In genomic region chr4:149715822-149716585, GRCh38 we compare ENCODE assay signal across 25 cellular contexts.
A peak's percentile ranks its signal among the peaks of the same experiment; 100 is the strongest.
DNase-seq lines count a peak whose midpoint lies in the region; ATAC-seq, FAIRE-seq and TF ChIP-seq lines count a peak whose summit lies in the region.
"Had no signal": no experiment of that assay in that cellular context is flagged by ENCODE, and none has a peak within 500 bp of the region (broad histone marks: within the 10 kb centered on the region; RNA-seq: fewer than 3 reads in every experiment).

No MANE protein-coding gene starts in this region.

- CTCF ChIA-PET in H1 (lab: Charles Lee; ENCODE audit: partially characterized antibody), result no interaction called here

- no peak overlapping the region for H3K14ac ChIP-seq in H1 (ENCODE audit: insufficient read length)

- no peaks in the 10 kb centered on the region for H3K27me3 ChIP-seq in right atrium auricular region
- no peaks in the 10 kb centered on the region for H3K27me3 ChIP-seq in H1 (replicated peaks in 1 of 4; ENCODE audit: control insufficient read depth in 3 of 4, extremely low read depth in 1 of 4, insufficient read depth in 3 of 4, low read length in 3 of 4)
- no peaks in the 10 kb centered on the region for H3K27me3 ChIP-seq in spleen (replicated peaks in 1 of 7)
- H3K27me3 ChIP-seq: BLaER1 treated with 17β-estradiol and CSF1 and Interleukin-3, amounts not matched to agents 10 nM and 100 nM; SJSA1 had no signal

- no peak for FAIRE-seq in H1 (lab: Jason Lieb, UNC)
- FAIRE-seq: D721Med, GM19239, HTR-8/SVneo, K562 had no signal

- H3K23me2 ChIP-seq in H1 (ENCODE audit: low read depth, low read length), result no peaks in the 10 kb centered on the region

- TF ChIP-seq POLR2A in H1 (IDR thresholded peaks at IDR 0.05; ENCODE audit: control extremely low read depth in 1 of 2, low read depth in 2 of 2, low read length in 2 of 2), result no peak
- no peak for TF ChIP-seq POLR2A in spleen (IDR thresholded peaks at IDR 0.05)

- TF ChIP-seq CTCF in right atrium auricular region (IDR thresholded peaks at IDR 0.05) (no peak), H1 (IDR thresholded peaks at IDR 0.05; ENCODE audit: control extremely low read depth in 1 of 3, insufficient read depth in 1 of 3, low read depth in 1 of 3, low read length in 3 of 3) (no peak), spleen (IDR thresholded peaks at IDR 0.05 in 8 of 11, conservative IDR thresholded peaks at IDR 0.05 in 3 of 11) (no peak)

- H3K18ac ChIP-seq in H1 (ENCODE audit: extremely low read depth, low read length), result no peak overlapping the region

- no peak overlapping the region for H2BK12ac ChIP-seq in H1 (ENCODE audit: low read depth, low read length)

- ATAC-seq in Right ventricle myocardium inferior (no peak), GM21360 (IDR thresholded peaks at IDR 0.05; ENCODE audit: unreplicated experiment) (no peak)
- ATAC-seq: K562, PC-3 had no signal

- H3K56ac ChIP-seq in H1 (replicated peaks; ENCODE audit: insufficient read length, low read depth, low read length), result no peak overlapping the region

- H4K8ac ChIP-seq in H1 (ENCODE audit: extremely low read depth, insufficient read depth, low read length), result peak overlapping the region; percentile 11; the same call in 1 of the 2 replicates

- H3K4ac ChIP-seq in H1 (replicated peaks; ENCODE audit: insufficient read length, low read depth, low read length), result no peak overlapping the region

- H3K36me3 ChIP-seq in right atrium auricular region (no peaks in the 10 kb centered on the region), H1 (ENCODE audit: control insufficient read depth in 2 of 4, insufficient read depth in 4 of 4, low read length in 3 of 4) (no peaks in the 10 kb centered on the region), spleen (no peaks in the 10 kb centered on the region)
- H3K36me3 ChIP-seq: BLaER1 treated with 17β-estradiol and CSF1 and Interleukin-3, amounts not matched to agents 10 nM and 100 nM; SJSA1 had no signal

- H3K9me3 ChIP-seq in right atrium auricular region, result peaks cover 0 to 11% of the 10 kb centered on the region in 2 donors
- H3K9me3 ChIP-seq in H1 (ENCODE audit: insufficient read depth in 2 of 2, low read depth in 1 of 2, low read length in 1 of 2), result no peaks in the 10 kb centered on the region
- H3K9me3 ChIP-seq in spleen, result peaks cover 0 to 17% (median 8%) of the 10 kb centered on the region in 8 donors
- H3K9me3 ChIP-seq: SJSA1 had no signal

- no peaks in the 10 kb centered on the region for H4K20me1 ChIP-seq in H1 (replicated peaks in 1 of 2; ENCODE audit: control insufficient read depth in 1 of 2, insufficient read depth in 2 of 2, low read length in 2 of 2)
- H4K20me1 ChIP-seq: BLaER1 treated with 17β-estradiol and CSF1 and Interleukin-3, amounts not matched to agents 10 nM and 100 nM had no signal

- no peak overlapping the region; the same call in 1 of the 2 replicates for H2AFZ ChIP-seq in H1 (ENCODE audit: low read length)

- H3K4me1 ChIP-seq in right atrium auricular region, result no peaks in the 10 kb centered on the region
- peaks cover 0 to 2% (median 0%) of the 10 kb centered on the region in 4 experiments; a peak in 1 of 7 replicates for H3K4me1 ChIP-seq in H1 (replicated peaks in 1 of 4; ENCODE audit: control insufficient read depth in 3 of 4, insufficient read depth in 4 of 4, low read length in 3 of 4)
- no peaks in the 10 kb centered on the region for H3K4me1 ChIP-seq in spleen
- H3K4me1 ChIP-seq: BLaER1 treated with 17β-estradiol and CSF1 and Interleukin-3, amounts not matched to agents 10 nM and 100 nM; SJSA1 had no signal

- TF ChIP-seq EP300 in H1 (IDR thresholded peaks at IDR 0.05; ENCODE audit: borderline replicate concordance in 1 of 2, low read depth in 2 of 2, low read length in 2 of 2), result no peak

- 95% methylated on average over 10 of the region's 14 CpGs; no CpG with 5 or more reads in 1 of the 2 experiments for WGBS in H1 (ENCODE audit: extremely low coverage in 1 of 2, insufficient coverage in 1 of 2, insufficient read length in 1 of 2, insufficient replicate concordance in 2 of 2, low coverage in 1 of 2, low lambda C conversion rate in 2 of 2, missing lambda C conversion rate in 1 of 2), 2 experiments
- WGBS in spleen, 5 donors, result 86 to 92% (median 90%) methylated on average over 10 to 14 of the region's 14 CpGs

- POLR2A ChIA-PET in H1 (lab: Charles Lee; ENCODE audit: partially characterized antibody), result no interaction called here

- H2BK20ac ChIP-seq in H1 (ENCODE audit: low read length), result no peak overlapping the region

- H3K4me2 ChIP-seq in H1 (ENCODE audit: insufficient read depth in 1 of 2, low read depth in 2 of 2, low read length in 2 of 2), result no peak overlapping the region
- H3K4me2 ChIP-seq: BLaER1 treated with 17β-estradiol and CSF1 and Interleukin-3, amounts not matched to agents 10 nM and 100 nM had no signal

- no peak overlapping the region for H4K5ac ChIP-seq in H1 (ENCODE audit: insufficient read length, low read depth, low read length)

- H3K79me1 ChIP-seq in H1 (ENCODE audit: low read depth, low read length), result no peaks in the 10 kb centered on the region

- H4K91ac ChIP-seq in H1 (replicated peaks; ENCODE audit: insufficient read length, low read length), result no peak overlapping the region

- H2AK5ac ChIP-seq in H1 (ENCODE audit: low read depth, low read length), result no peak overlapping the region

- no peak overlapping the region for H2BK5ac ChIP-seq in H1 (ENCODE audit: low read depth, low read length)

- intact Hi-C loops in Right ventricle myocardium inferior (cut with DNase I) (no loop called here), spleen (cut with DNase I; ENCODE audit: low total_unique reads) (no loop called here)

- TF ChIP-seq RAD21 in H1 (IDR thresholded peaks at IDR 0.05 in 1 of 2, conservative IDR thresholded peaks at IDR 0.05 in 1 of 2; ENCODE audit: low read depth in 2 of 2, low read length in 2 of 2), result no peak

- no peak overlapping the region for H2BK120ac ChIP-seq in H1 (replicated peaks; ENCODE audit: low read depth, low read length)

- no peak overlapping the region for H2BK15ac ChIP-seq in H1 (ENCODE audit: low read length)

- no peaks in the 10 kb centered on the region for H3K79me2 ChIP-seq in H1 (ENCODE audit: control insufficient read depth in 1 of 2, insufficient read depth in 2 of 2, low read length in 2 of 2)

- H3K27ac ChIP-seq in right atrium auricular region (no peak overlapping the region), H1 (ENCODE audit: low read depth, low read length) (no peak overlapping the region), spleen (no peak overlapping the region)
- H3K27ac ChIP-seq: BLaER1 treated with 17β-estradiol and CSF1 and Interleukin-3, amounts not matched to agents 10 nM and 100 nM; SJSA1 had no signal

- peak; percentile 48 for DNase-seq in Right ventricle myocardium inferior (ENCODE audit: missing footprints)
- no peak for DNase-seq in right atrium auricular region (ENCODE audit: low spot score)
- no peak for DNase-seq in H1 (ENCODE audit: low read depth in 1 of 2, low spot score in 2 of 2)
- peak; percentile 68 for DNase-seq in spleen
- DNase-seq in ureter (ENCODE audit: low spot score), result no peak
- no peak for DNase-seq in NCI-H2107 treated with DMSO at 0.1 percent for 48 hours (lab: John Stamatoyannopoulos, UW; ENCODE audit: unreplicated experiment)
- DNase-seq: CD4-positive, alpha-beta T cell; H7; Kasumi-1; NCI-H1092 treated with DMSO at 0.1 percent for 48 hours; NCI-H1436; NCI-H187 treated with DMSO at 0.1 percent for 48 hours; NCI-H226; NCI-H510A; NCI-H69; NK-92 treated with Interleukin-12 subunit alpha and Interleukin-12 subunit beta, amount 100 ng/mL, for 24 hours; PC-3; Right ventricle myocardium superior had no signal

- H3K4me3 ChIP-seq in right atrium auricular region (no peak overlapping the region), H1 (ENCODE audit: extremely low read depth in 1 of 4, insufficient read depth in 2 of 4, low read depth in 3 of 4, low read length in 4 of 4) (no peak overlapping the region), spleen (no peak overlapping the region)
- H3K4me3 ChIP-seq: BLaER1 treated with 17β-estradiol and CSF1 and Interleukin-3, amounts not matched to agents 10 nM and 100 nM; K562; SJSA1 had no signal

- H3K9ac ChIP-seq in H1 (replicated peaks in 1 of 4; ENCODE audit: extremely low read depth in 1 of 4, low read depth in 3 of 4, low read length in 3 of 4), result no peak overlapping the region
- H3K9ac ChIP-seq: BLaER1 treated with 17β-estradiol and CSF1 and Interleukin-3, amounts not matched to agents 10 nM and 100 nM had no signal

- H3K23ac ChIP-seq in H1 (ENCODE audit: insufficient read length), result no peak overlapping the region

TF ChIP-seq in H1, 55 proteins besides CTCF, POLR2A, EP300 and RAD21 (continues in another document):
- TF ChIP-seq TEAD4 (IDR thresholded peaks at IDR 0.05; ENCODE audit: low read depth, low read length) (no peak), TAF7 (optimal IDR thresholded peaks at IDR 0.05; ENCODE audit: borderline replicate concordance, low read depth, low read length) (no peak), TAF1 (IDR thresholded peaks at IDR 0.05; ENCODE audit: low read depth, low read length) (no peak), BACH1 (IDR thresholded peaks at IDR 0.05; ENCODE audit: low read length) (no peak), POU5F1 (IDR thresholded peaks at IDR 0.05; ENCODE audit: low read depth, low read length) (no peak)

Comparison
In these comparisons a context has a peak if more than half of its experiments do, and no peak if none do; other contexts are left out.
1. DNase-seq: peak in Right ventricle myocardium inferior (single experiment) and spleen (single experiment); none in right atrium auricular region (single experiment), H1 (0 of 2), ureter (single experiment) and NCI-H2107 treated with DMSO at 0.1 percent for 48 hours (single experiment).